8 cellular contexts compared by ENCODE assay signal in the genomic region with DNA sequence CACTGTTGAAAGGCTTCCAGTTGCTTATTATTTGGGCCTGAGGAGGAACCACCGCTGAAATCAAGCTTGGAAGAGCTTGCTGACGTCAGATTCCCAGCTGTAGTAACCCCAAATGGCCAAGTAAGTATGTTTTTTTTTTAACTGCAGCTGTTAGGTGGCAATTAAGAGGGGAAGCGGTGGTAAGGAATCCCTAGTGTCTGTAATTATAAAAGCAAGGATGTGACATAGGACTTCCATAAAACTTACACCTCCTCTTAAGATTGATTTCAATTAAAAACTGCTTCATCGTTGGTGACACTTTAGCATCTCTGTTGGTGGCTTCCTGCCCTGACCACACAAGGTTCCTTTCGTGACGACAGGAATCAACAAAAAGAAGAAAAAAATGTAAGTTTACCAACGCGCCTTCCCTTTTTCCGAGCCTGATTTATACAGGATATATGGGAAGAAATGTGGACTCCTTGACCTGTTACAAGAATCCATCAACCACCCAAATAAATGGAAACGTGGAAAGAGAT. TPM values are rescaled to one million over a fixed set of nuclear protein-coding genes. Genes with fewer than 3 reads are reported as not detected.
DNase-seq lines count a peak whose midpoint lies in the region; ATAC-seq, FAIRE-seq and TF ChIP-seq lines count a peak whose summit lies in the region.

No MANE protein-coding gene starts in this region.

- H3K27me3 Mint-ChIP-seq in immature natural killer cell (ENCODE audit: low read depth in 3 of 3), result peaks cover 1 to 16% (median 13%) of the 10 kb centered on the region in 3 donors

- peaks cover 38 to 40% of the 10 kb centered on the region in 2 donors for H3K4me1 Mint-ChIP-seq in immature natural killer cell

- peak overlapping the region; percentile 92 to 94 (median 93) for H3K4me3 Mint-ChIP-seq in immature natural killer cell

- no peaks in the 10 kb centered on the region for H3K9me3 Mint-ChIP-seq in immature natural killer cell

- no peaks in the 10 kb centered on the region for H3K36me3 Mint-ChIP-seq in immature natural killer cell

- DNase-seq in NCI-H1417 (lab: John Stamatoyannopoulos, UW), result peak; percentile 34 to 76 (median 47)
- no peak for DNase-seq in NCI-H1417 treated with DMSO at 0.1 percent for 48 hours (lab: John Stamatoyannopoulos, UW)
- peak; percentile 57 for DNase-seq in NOMO-1 treated with DMSO at 0.1 percent for 48 hours (lab: John Stamatoyannopoulos, UW; ENCODE audit: unreplicated experiment)
- peak in 1 of 7 donors; percentile 20 for DNase-seq in adrenal gland
- DNase-seq in immature natural killer cell, result peak; percentile 71 to 78 (median 77)
- DNase-seq in stimulated activated CD8-positive, alpha-beta memory T cell treated with anti-CD3 and anti-CD28 coated beads, Interleukin-7, amount 100 ng/mL, for 1 hour (ENCODE audit: low read depth in 2 of 2), result peak; percentile 12 to 18
- DNase-seq in urothelium cell line (ENCODE audit: low spot score), result no peak

- no peak for ATAC-seq in GM19023 (IDR thresholded peaks at IDR 0.05; ENCODE audit: unreplicated experiment)

- no peaks in the 10 kb centered on the region for H3K27me3 ChIP-seq in adrenal gland

- H3K4me1 ChIP-seq in adrenal gland (replicated peaks in 1 of 2), result peaks cover 0 to 27% of the 10 kb centered on the region in 2 donors

- no peaks in the 10 kb centered on the region for H3K36me3 ChIP-seq in adrenal gland (replicated peaks in 1 of 2)

- H3K4me3 ChIP-seq in adrenal gland, result peak overlapping the region; percentile 36 to 68 (median 53)

- H3K27ac Mint-ChIP-seq in immature natural killer cell, result peak overlapping the region; percentile 84 to 98 (median 94)

- FAIRE-seq in urothelium cell line (lab: Jason Lieb, UNC), result no peak

- WGBS in adrenal gland, 4 donors, result 12 to 15% (median 13%) methylated on average over 10 of the region's 10 CpGs

- peak overlapping the region; percentile 30 to 95 (median 92) for H3K27ac ChIP-seq in adrenal gland

- intact Hi-C loops in adrenal gland (cut with DNase I), result loop anchor here in 1 of 2 donors (10.0 kb wide), 1 partner anchor 70 kb away; no protein-coding TSS in a partner anchor

- TF ChIP-seq POLR2A in adrenal gland (IDR thresholded peaks at IDR 0.05), result peak in 1 of 2 donors; percentile 9

- no peaks in the 10 kb centered on the region for H3K9me3 ChIP-seq in adrenal gland (replicated peaks in 1 of 3)

- TF ChIP-seq CTCF in adrenal gland (IDR thresholded peaks at IDR 0.05), result no peak

RNA-seq across cellular contexts. Expression of gene RELL1, which starts 0.9 kb away (rescaled TPM):
- total RNA-seq in adrenal gland, result 10 to 100 TPM in 7 of 8 donors, 1 to 10 TPM in 1; 9.8 to 27.0 (median 19.9) TPM
- polyA plus RNA-seq in adrenal gland (1 to 10 TPM in 1 of 3 donors, under 1 TPM in 2; 0.44 to 1.3 (median 0.97) TPM), immature natural killer cell (1 to 10 TPM; 1.9 to 4.3 (median 3.5) TPM)

Comparison
In these comparisons a context has a peak if more than half of its experiments do, and no peak if none do; other contexts are left out.
1. DNase-seq: peak in NCI-H1417 (3 of 3), NOMO-1 treated with DMSO at 0.1 percent for 48 hours (single experiment), immature natural killer cell (3 of 3) and stimulated activated CD8-positive, alpha-beta memory T cell treated with anti-CD3 and anti-CD28 coated beads, Interleukin-7, amount 100 ng/mL, for 1 hour (2 of 2); none in NCI-H1417 treated with DMSO at 0.1 percent for 48 hours (single experiment) and urothelium cell line (single experiment).